Comparison of ENCODE assay signal across 9 cellular contexts in the genomic region with DNA sequence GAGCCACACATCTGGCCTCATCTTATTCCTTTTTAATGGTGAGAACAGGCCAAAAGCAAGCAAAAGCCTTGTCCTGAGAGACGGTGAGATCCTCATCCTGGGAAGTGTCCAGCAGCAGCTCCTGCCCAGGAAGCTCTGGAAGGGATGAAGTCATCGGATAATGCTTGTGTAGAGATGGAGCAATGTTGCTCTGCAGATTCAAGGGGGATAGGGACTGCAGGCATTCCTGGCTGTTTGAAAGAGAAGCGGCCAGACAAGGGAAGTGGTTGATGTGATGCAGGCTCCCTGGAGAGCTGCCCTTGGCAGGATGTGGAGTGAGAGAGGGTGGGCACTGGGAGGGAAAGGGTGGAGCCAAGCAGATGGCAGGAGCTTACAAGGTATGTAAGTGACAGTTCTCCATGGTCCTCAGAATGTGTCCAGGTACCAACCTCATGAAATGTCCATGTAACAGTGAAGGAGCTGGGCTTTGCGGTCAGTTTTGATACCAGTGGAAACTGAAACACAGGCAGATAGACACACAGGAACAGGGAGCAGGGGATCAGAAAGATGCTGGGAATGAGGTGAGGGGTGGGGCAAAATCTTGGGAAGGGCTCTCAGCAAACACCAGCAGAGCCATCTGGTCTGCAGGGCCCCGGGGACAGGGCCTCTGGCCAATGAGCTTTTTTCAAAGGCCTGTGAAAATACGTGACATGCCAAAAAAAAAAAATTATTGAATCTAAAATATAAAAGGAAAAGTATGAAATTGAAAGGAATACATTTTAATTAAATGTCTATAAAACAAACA.
A peak's percentile ranks its signal among the peaks of the same experiment; 100 is the strongest.
DNase-seq lines count a peak whose midpoint lies in the region; ATAC-seq and TF ChIP-seq lines count a peak whose summit lies in the region.
"Had no signal": no experiment of that assay in that cellular context is flagged by ENCODE, and none has a peak within 500 bp of the region (broad histone marks: within the 10 kb centered on the region; RNA-seq: fewer than 3 reads in every experiment).

No MANE protein-coding gene starts in this region.

- TF ChIP-seq CTCF in AG04449 (IDR thresholded peaks at IDR 0.05; ENCODE audit: insufficient read depth, low read length, missing control alignments) (no peak), WERI-Rb-1 (IDR thresholded peaks at IDR 0.05; ENCODE audit: low read depth, low read length) (no peak), GM10248 (IDR thresholded peaks at IDR 0.05; ENCODE audit: control extremely low read depth, extremely low read depth, low read depth, missing control alignments) (no peak)

- POLR2A ChIA-PET in AG04449 (lab: Yijun Ruan, JAX) (interaction anchor here (0.6 to 1.6 kb wide), 10 partner anchors 9 to 307 kb away, joined by 3 to 5 read pairs (median 4); partner anchors contain the start of gene RPS27L), GM10248 (lab: Yijun Ruan, JAX) (no interaction called here)

- H3K4me3 ChIP-seq in AG04449 (ENCODE audit: low read depth, low read length) (no peak overlapping the region), WERI-Rb-1 (ENCODE audit: low read depth, low read length) (no peak overlapping the region)

- H3K9me3 ChIP-seq in WERI-Rb-1 (ENCODE audit: severe bottlenecking), result no peaks in the 10 kb centered on the region

- ATAC-seq in GM19452 (IDR thresholded peaks at IDR 0.05; ENCODE audit: unreplicated experiment), result no peak
- no peak for ATAC-seq in GM21526 (IDR thresholded peaks at IDR 0.05; ENCODE audit: low FRiP score, unreplicated experiment)
- ATAC-seq in GM18498 (IDR thresholded peaks at IDR 0.05; ENCODE audit: unreplicated experiment), result no peak

- H3K36me3 ChIP-seq in WERI-Rb-1, result no peaks in the 10 kb centered on the region

- CTCF ChIA-PET in AG04449 (lab: Yijun Ruan, JAX), result interaction anchor here (0.7 to 1.4 kb wide), 7 partner anchors 9 to 347 kb away, joined by 3 to 9 read pairs (median 4); no protein-coding TSS in a partner anchor
- CTCF ChIA-PET in GM10248 (lab: Yijun Ruan, JAX), result interaction anchor here (0.9 to 11.8 kb wide), 2 partner anchors 22 to 42 kb away, joined by 3 to 164 read pairs; no protein-coding TSS in a partner anchor

- no peak overlapping the region for H3K27ac ChIP-seq in WERI-Rb-1

- DNase-seq in AG04449 (ENCODE audit: low read depth, low spot score) (peak; percentile 96), HS-5 (ENCODE audit: low read depth) (peak; percentile 88), WERI-Rb-1 (peak; percentile 24), kidney glomerular epithelial cell (lab: John Stamatoyannopoulos, UW) (peak; percentile 59), GM10248 (ENCODE audit: extremely low spot score) (no peak)
- DNase-seq: GF-D8 had no signal

- H3K27me3 ChIP-seq in WERI-Rb-1 (ENCODE audit: insufficient read depth, low read depth, severe bottlenecking), result no peaks in the 10 kb centered on the region
